In genomic region chr12:109281452-109281851, GRCh38 we compare ENCODE assay signal across 1 cellular context.
TF ChIP-seq lines count a peak whose summit lies in the region.

No MANE protein-coding gene starts in this region.

TF ChIP-seq in HepG2, 621 proteins besides CTCF, POLR2A, EP300 and RAD21 (continued from another document):
- TF ChIP-seq TCF7 (IDR thresholded peaks at IDR 0.05; ENCODE audit: low read depth) (no peak), ZFP37 (CRISPR knock-in tag; IDR thresholded peaks at IDR 0.05; ENCODE audit: borderline replicate concordance) (no peak)
- TF ChIP-seq, protein P1, sequence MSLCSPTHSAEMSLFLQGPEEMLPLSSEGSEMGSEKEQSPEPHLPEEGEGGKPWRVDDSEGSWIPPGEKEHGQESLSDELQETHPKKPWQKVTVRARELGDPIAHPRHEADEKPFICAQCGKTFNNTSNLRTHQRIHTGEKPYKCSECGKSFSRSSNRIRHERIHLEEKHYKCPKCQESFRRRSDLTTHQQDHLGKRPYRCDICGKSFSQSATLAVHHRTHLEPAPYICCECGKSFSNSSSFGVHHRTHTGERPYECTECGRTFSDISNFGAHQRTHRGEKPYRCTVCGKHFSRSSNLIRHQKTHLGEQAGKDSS (CRISPR knock-in tag; IDR thresholded peaks at IDR 0.05; ENCODE audit: borderline replicate concordance, low read depth) = no peak
TF ChIP-seq in HepG2: peak in this region for 7.
